Comparison of ENCODE assay signal across 21 cellular contexts in genomic region chr2:2570871-2571270, GRCh38.
DNase-seq lines count a peak whose midpoint lies in the region; ATAC-seq and TF ChIP-seq lines count a peak whose summit lies in the region.
"Had no signal": no experiment of that assay in that cellular context is flagged by ENCODE, and none has a peak within 500 bp of the region (broad histone marks: within the 10 kb centered on the region; RNA-seq: fewer than 3 reads in every experiment).

No MANE protein-coding gene starts in this region.

- no peak overlapping the region for H3K27ac ChIP-seq in spleen
- H3K27ac ChIP-seq: A549; BLaER1 treated with 17β-estradiol and CSF1 and Interleukin-3, amounts not matched to agents 10 nM and 100 nM; GM23248 had no signal

- no peaks in the 10 kb centered on the region for H3K27me3 Mint-ChIP-seq in activated naive CD8-positive, alpha-beta T cell treated with anti-CD3 and anti-CD28 coated beads, Interleukin-2, amount 50 U/mL, for 24 hours
- H3K27me3 Mint-ChIP-seq: CD4-positive, alpha-beta T cell had no signal

- no peaks in the 10 kb centered on the region for H3K4me1 ChIP-seq in spleen
- H3K4me1 ChIP-seq: A549; BE2C; BLaER1 treated with 17β-estradiol and CSF1 and Interleukin-3, amounts not matched to agents 10 nM and 100 nM had no signal

- H3K36me3 Mint-ChIP-seq in activated naive CD8-positive, alpha-beta T cell treated with anti-CD3 and anti-CD28 coated beads, Interleukin-2, amount 50 U/mL, for 24 hours (ENCODE audit: low read depth) = no peaks in the 10 kb centered on the region
- H3K36me3 Mint-ChIP-seq: CD14-positive monocyte had no signal

- H3K9me3 ChIP-seq in spleen = peaks cover 0 to 3% (median 0%) of the 10 kb centered on the region in 8 donors

- no peaks in the 10 kb centered on the region for H3K4me1 Mint-ChIP-seq in activated naive CD8-positive, alpha-beta T cell treated with anti-CD3 and anti-CD28 coated beads, Interleukin-2, amount 50 U/mL, for 24 hours
- H3K4me1 Mint-ChIP-seq: CD14-positive monocyte, H9 had no signal

- intact Hi-C loops in spleen (cut with DNase I; ENCODE audit: low total_unique reads) = no loop called here

- no peaks in the 10 kb centered on the region for H3K36me3 ChIP-seq in spleen
- H3K36me3 ChIP-seq: BE2C; BLaER1 treated with 17β-estradiol and CSF1 and Interleukin-3, amounts not matched to agents 10 nM and 100 nM had no signal

- no peak for TF ChIP-seq POLR2A in spleen (IDR thresholded peaks at IDR 0.05)

- no peak for ATAC-seq in activated naive CD8-positive, alpha-beta T cell treated with anti-CD3 and anti-CD28 coated beads, Interleukin-2, amount 50 U/mL, for 24 hours
- ATAC-seq: A549, HCT116 had no signal

- no peak overlapping the region for H3K4me3 ChIP-seq in spleen
- H3K4me3 ChIP-seq: A549; BLaER1 treated with 17β-estradiol and CSF1 and Interleukin-3, amounts not matched to agents 10 nM and 100 nM; GM23248 had no signal

- whole genome bisulfite sequencing in spleen, 5 donors = 80 to 94% (median 89%) methylated on average over 1 to 5 of the region's 5 CpGs

- DNase-seq in GM20000 (ENCODE audit: low spot score) = peak; percentile 5
- DNase-seq in ecto neural progenitor cell (ENCODE audit: low spot score) = peak; percentile 32
- peak; percentile 65 for DNase-seq in mesenteric fat pad (ENCODE audit: low spot score)
- DNase-seq in spleen = peak; percentile 60
- no peak for DNase-seq in RKO (ENCODE audit: low spot score)
- no peak for DNase-seq in NCI-H774 (lab: John Stamatoyannopoulos, UW)
- no peak for DNase-seq in activated naive CD8-positive, alpha-beta T cell treated with anti-CD3 and anti-CD28 coated beads, Interleukin-2, amount 50 U/mL, for 24 hours
- DNase-seq: 8988T, ACHN, AML-193, BE2C, Calu3, COR-L47, DND-41, GM23248, H9 had no signal

- H3K4me3 Mint-ChIP-seq in activated naive CD8-positive, alpha-beta T cell treated with anti-CD3 and anti-CD28 coated beads, Interleukin-2, amount 50 U/mL, for 24 hours = no peak overlapping the region
- H3K4me3 Mint-ChIP-seq: CD14-positive monocyte; CD4-positive, alpha-beta T cell; H9 had no signal

- H3K27me3 ChIP-seq in spleen (replicated peaks in 1 of 7) = peaks cover 0 to 7% (median 0%) of the 10 kb centered on the region in 7 donors
- H3K27me3 ChIP-seq: BE2C; BLaER1 treated with 17β-estradiol and CSF1 and Interleukin-3, amounts not matched to agents 10 nM and 100 nM had no signal

- TF ChIP-seq CTCF in GM20000 (IDR thresholded peaks at IDR 0.05; ENCODE audit: extremely low read depth, missing control alignments) (no peak), spleen (IDR thresholded peaks at IDR 0.05 in 8 of 11, conservative IDR thresholded peaks at IDR 0.05 in 3 of 11) (no peak)

- H3K27ac Mint-ChIP-seq in activated naive CD8-positive, alpha-beta T cell treated with anti-CD3 and anti-CD28 coated beads, Interleukin-2, amount 50 U/mL, for 24 hours = no peak overlapping the region
- H3K27ac Mint-ChIP-seq: CD14-positive monocyte; CD4-positive, alpha-beta T cell; H9 had no signal

- H3K9me3 Mint-ChIP-seq in activated naive CD8-positive, alpha-beta T cell treated with anti-CD3 and anti-CD28 coated beads, Interleukin-2, amount 50 U/mL, for 24 hours = no peaks in the 10 kb centered on the region
- H3K9me3 Mint-ChIP-seq: CD4-positive, alpha-beta T cell; H9 had no signal

Comparison
In these comparisons a context has a peak if more than half of its experiments do, and no peak if none do; other contexts are left out.
1. DNase-seq: peak in GM20000 (single experiment), ecto neural progenitor cell (single experiment), mesenteric fat pad (single experiment) and spleen (single experiment); none in RKO (single experiment), NCI-H774 (single experiment) and activated naive CD8-positive, alpha-beta T cell treated with anti-CD3 and anti-CD28 coated beads, Interleukin-2, amount 50 U/mL, for 24 hours (single experiment).